2 cellular contexts compared by ENCODE assay signal in genomic region chr17:46123607-46124006, GRCh38.
TF ChIP-seq lines count a peak whose summit lies in the region.

No MANE protein-coding gene starts in this region.

TF ChIP-seq in GM12891, 5 proteins besides CTCF, POLR2A, EP300 and RAD21 (continued from another document):
- TF ChIP-seq PAX5 (IDR thresholded peaks at IDR 0.05; ENCODE audit: insufficient read depth, low read length, severe bottlenecking), result no peak
- no peak for TF ChIP-seq SPI1 (IDR thresholded peaks at IDR 0.05; ENCODE audit: low read depth, low read length)
- TF ChIP-seq POLR2AphosphoS5 (IDR thresholded peaks at IDR 0.05; ENCODE audit: low read depth, low read length), result no peak
- TF ChIP-seq POU2F2 (IDR thresholded peaks at IDR 0.05; ENCODE audit: low read depth, low read length), result no peak

TF ChIP-seq in IMR-90, 13 proteins besides CTCF, POLR2A, EP300 and RAD21 (continued from another document):
- TF ChIP-seq RCOR1 (IDR thresholded peaks at IDR 0.05; ENCODE audit: insufficient replicate concordance, low read length) (no peak), CHD1 (IDR thresholded peaks at IDR 0.05; ENCODE audit: low read depth, low read length) (no peak), MAFK (IDR thresholded peaks at IDR 0.05; ENCODE audit: low read depth, low read length) (no peak), BHLHE40 (IDR thresholded peaks at IDR 0.05; ENCODE audit: low read depth, low read length) (no peak), CEBPB (IDR thresholded peaks at IDR 0.05; ENCODE audit: low read depth, low read length) (no peak), MXI1 (IDR thresholded peaks at IDR 0.05; ENCODE audit: borderline replicate concordance, low read depth, low read length) (no peak), MAZ (IDR thresholded peaks at IDR 0.05; ENCODE audit: borderline replicate concordance, low read depth, low read length) (no peak), NFE2L2 (IDR thresholded peaks at IDR 0.05; ENCODE audit: low read depth, low read length) (no peak), RFX5 (IDR thresholded peaks at IDR 0.05; ENCODE audit: low read depth, low read length) (no peak), USF2 (IDR thresholded peaks at IDR 0.05; ENCODE audit: low read depth, low read length) (no peak)
- TF ChIP-seq, protein P1, sequence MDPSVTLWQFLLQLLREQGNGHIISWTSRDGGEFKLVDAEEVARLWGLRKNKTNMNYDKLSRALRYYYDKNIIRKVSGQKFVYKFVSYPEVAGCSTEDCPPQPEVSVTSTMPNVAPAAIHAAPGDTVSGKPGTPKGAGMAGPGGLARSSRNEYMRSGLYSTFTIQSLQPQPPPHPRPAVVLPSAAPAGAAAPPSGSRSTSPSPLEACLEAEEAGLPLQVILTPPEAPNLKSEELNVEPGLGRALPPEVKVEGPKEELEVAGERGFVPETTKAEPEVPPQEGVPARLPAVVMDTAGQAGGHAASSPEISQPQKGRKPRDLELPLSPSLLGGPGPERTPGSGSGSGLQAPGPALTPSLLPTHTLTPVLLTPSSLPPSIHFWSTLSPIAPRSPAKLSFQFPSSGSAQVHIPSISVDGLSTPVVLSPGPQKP (IDR thresholded peaks at IDR 0.05; ENCODE audit: borderline replicate concordance, low read depth, low read length), result no peak
